Comparison of ENCODE assay signal across 9 cellular contexts in genomic region chr9:19050637-19051591, GRCh38. TPM values are rescaled to one million over a fixed set of nuclear protein-coding genes. Genes with fewer than 3 reads are reported as not detected.
A peak's percentile ranks its signal among the peaks of the same experiment; 100 is the strongest.
DNase-seq lines count a peak whose midpoint lies in the region; ATAC-seq and TF ChIP-seq lines count a peak whose summit lies in the region.
"Had no signal": no experiment of that assay in that cellular context is flagged by ENCODE, and none has a peak within 500 bp of the region (broad histone marks: within the 10 kb centered on the region; RNA-seq: fewer than 3 reads in every experiment).

No MANE protein-coding gene starts in this region.

- no peak overlapping the region; the same call in 1 of the 2 replicates for H3K27ac ChIP-seq in KMS-11

- TF ChIP-seq CTCF in BE2C (IDR thresholded peaks at IDR 0.05; ENCODE audit: low read depth, low read length) (no peak), KMS-11 (conservative IDR thresholded peaks at IDR 0.05; ENCODE audit: low read depth, low read length) (no peak)

- peak overlapping the region; percentile 86 for H3K4me3 Mint-ChIP-seq in central memory CD8-positive, alpha-beta T cell
- H3K4me3 Mint-ChIP-seq in naive thymus-derived CD8-positive, alpha-beta T cell, result peak overlapping the region; percentile 92 to 98 (median 96)

- H3K36me3 Mint-ChIP-seq in central memory CD8-positive, alpha-beta T cell (ENCODE audit: insufficient read depth), result peaks cover 16% of the 10 kb centered on the region
- H3K36me3 Mint-ChIP-seq in naive thymus-derived CD8-positive, alpha-beta T cell, result peaks cover 5 to 17% (median 13%) of the 10 kb centered on the region in 3 donors

- H3K27me3 ChIP-seq in BE2C, result no peaks in the 10 kb centered on the region
- no peaks in the 10 kb centered on the region for H3K27me3 ChIP-seq in KMS-11 (ENCODE audit: insufficient read depth, low read depth)

- no peaks in the 10 kb centered on the region for H3K9me3 ChIP-seq in BE2C

- H3K79me2 ChIP-seq in KMS-11 (ENCODE audit: insufficient read depth, low read depth), result peaks cover 15% of the 10 kb centered on the region; the same call in 1 of the 2 replicates

- ATAC-seq in central memory CD8-positive, alpha-beta T cell (replicated peaks; ENCODE audit: extremely low read depth, poor library complexity, severe bottlenecking), result no peak
- no peak for ATAC-seq in naive thymus-derived CD8-positive, alpha-beta T cell
- no peak for ATAC-seq in HG03095 (IDR thresholded peaks at IDR 0.05; ENCODE audit: unreplicated experiment)
- ATAC-seq in GM21786 (IDR thresholded peaks at IDR 0.05; ENCODE audit: unreplicated experiment), result no peak

- peak overlapping the region; percentile 94 for H3K27ac Mint-ChIP-seq in central memory CD8-positive, alpha-beta T cell (ENCODE audit: low read depth)
- H3K27ac Mint-ChIP-seq in naive thymus-derived CD8-positive, alpha-beta T cell, result peak overlapping the region; percentile 93 to 99 (median 98)

- no peak overlapping the region for H2AFZ ChIP-seq in KMS-11 (ENCODE audit: low read depth)

- no peaks in the 10 kb centered on the region for H4K20me1 ChIP-seq in KMS-11 (ENCODE audit: insufficient read depth)

- POLR2A ChIA-PET in naive thymus-derived CD8-positive, alpha-beta T cell (lab: Charles Lee), result interaction anchor here (0.6 to 3.4 kb wide), 10 partner anchors 12 to 358 kb away, joined by 3 to 28 read pairs (median 4); partner anchors contain the start of genes ACER2, DENND4C, RPS6 and SAXO1

- DNase-seq in BE2C, result no peak
- DNase-seq in central memory CD8-positive, alpha-beta T cell (ENCODE audit: low spot score in 2 of 2), result no peak
- no peak for DNase-seq in naive thymus-derived CD8-positive, alpha-beta T cell
- no peak for DNase-seq in SW 1271 (lab: John Stamatoyannopoulos, UW)
- no peak for DNase-seq in NCI-H1105 treated with DMSO at 0.1 percent for 48 hours (lab: John Stamatoyannopoulos, UW)

- H3K9me3 Mint-ChIP-seq in central memory CD8-positive, alpha-beta T cell, result no peaks in the 10 kb centered on the region
- peaks cover 0 to 17% (median under 1%) of the 10 kb centered on the region in 9 donors for H3K9me3 Mint-ChIP-seq in naive thymus-derived CD8-positive, alpha-beta T cell

- H3K27me3 Mint-ChIP-seq in central memory CD8-positive, alpha-beta T cell, result no peaks in the 10 kb centered on the region
- no peaks in the 10 kb centered on the region for H3K27me3 Mint-ChIP-seq in naive thymus-derived CD8-positive, alpha-beta T cell

- H3K36me3 ChIP-seq in BE2C, result no peaks in the 10 kb centered on the region; the same call in 1 of the 2 replicates
- no peaks in the 10 kb centered on the region for H3K36me3 ChIP-seq in KMS-11 (ENCODE audit: insufficient read depth)

- peak overlapping the region; percentile 75; the same call in 1 of the 2 replicates for H3K9ac ChIP-seq in KMS-11

- H3K4me2 ChIP-seq in KMS-11, result peak overlapping the region; percentile 68; the same call in 1 of the 2 replicates

- H3K4me3 ChIP-seq in BE2C (ENCODE audit: low read depth, low read length) (peak overlapping the region; percentile 96), KMS-11 (IDR thresholded peaks at IDR 0.05; ENCODE audit: insufficient read depth, low read depth, low read length) (no peak overlapping the region)

- H3K4me1 Mint-ChIP-seq in central memory CD8-positive, alpha-beta T cell, result peaks cover 28% of the 10 kb centered on the region
- H3K4me1 Mint-ChIP-seq in naive thymus-derived CD8-positive, alpha-beta T cell, result peaks cover 8 to 54% (median 40%) of the 10 kb centered on the region in 4 donors

- H3K4me1 ChIP-seq in BE2C, result no peaks in the 10 kb centered on the region
- peaks cover 20% of the 10 kb centered on the region for H3K4me1 ChIP-seq in KMS-11 (ENCODE audit: low read depth, poor library complexity, severe bottlenecking)

RNA-seq across cellular contexts. Expression of gene RRAGA, which starts 1.7 kb away (rescaled TPM):
- polyA plus RNA-seq in BE2C (2012; ENCODE audit: insufficient read depth, insufficient read length, low read depth), result 92.5 TPM
- total RNA-seq in naive thymus-derived CD8-positive, alpha-beta T cell, result 10 to 100 TPM; 54.4 to 55.6 TPM
- 10 to 100 TPM; 64.9 to 82.1 (median 66.2) TPM for polyA plus RNA-seq in naive thymus-derived CD8-positive, alpha-beta T cell

RNA-seq across cellular contexts. Expression of gene SAXO1, which starts 17.9 kb away (rescaled TPM):
- polyA plus RNA-seq in BE2C (2012; ENCODE audit: insufficient read depth, insufficient read length, low read depth), result not detected
- under 1 TPM; 0.26 to 0.38 TPM for total RNA-seq in naive thymus-derived CD8-positive, alpha-beta T cell
- polyA plus RNA-seq in naive thymus-derived CD8-positive, alpha-beta T cell, result under 1 TPM in 2 of 3 donors, not detected in 1; 0.10 to 0.46 TPM
- total RNA-seq: glomerular endothelial cell had no signal

RNA-seq across cellular contexts. Expression of gene HAUS6, which starts 51.8 kb away (rescaled TPM):
- polyA plus RNA-seq in BE2C (2012; ENCODE audit: insufficient read depth, insufficient read length, low read depth), result 5.4 TPM
- 10 to 100 TPM; 22.1 TPM for total RNA-seq in naive thymus-derived CD8-positive, alpha-beta T cell
- 1 to 10 TPM; 4.6 to 5.2 (median 4.7) TPM for polyA plus RNA-seq in naive thymus-derived CD8-positive, alpha-beta T cell
